8 cellular contexts compared by ENCODE assay signal in the genomic region with DNA sequence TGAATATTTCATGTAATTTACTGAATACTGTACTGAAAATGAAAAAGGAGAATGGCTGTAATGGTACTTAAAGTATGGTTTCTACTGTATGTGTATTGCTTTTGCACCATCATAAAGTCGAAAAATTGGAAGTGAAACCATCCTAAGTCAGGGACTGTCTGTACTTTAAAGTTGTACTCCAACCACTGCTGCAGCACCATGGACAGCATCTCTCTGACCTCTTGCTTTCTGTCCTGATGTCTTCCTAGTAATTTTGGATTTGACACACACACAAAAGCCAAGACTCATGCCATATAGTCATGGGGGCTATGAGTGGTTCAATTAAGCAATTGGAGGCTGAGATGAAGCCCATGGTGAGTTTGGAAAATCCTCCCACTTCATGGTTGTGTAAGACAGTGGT.
DNase-seq lines count a peak whose midpoint lies in the region; ATAC-seq and TF ChIP-seq lines count a peak whose summit lies in the region.

No MANE protein-coding gene starts in this region.

- no peak for ATAC-seq in GM19324 (IDR thresholded peaks at IDR 0.05; ENCODE audit: low FRiP score, unreplicated experiment)

- TF ChIP-seq CTCF in HFF-Myc (IDR thresholded peaks at IDR 0.05; ENCODE audit: low read depth, low read length, missing control alignments) = no peak

- H3K4me3 ChIP-seq in HFF-Myc (replicated peaks; ENCODE audit: low read depth, low read length) = no peak overlapping the region

- DNase-seq in EH (ENCODE audit: low read depth) (peak; percentile 52), HFF-Myc (ENCODE audit: extremely low read depth, low read depth) (peak; percentile 10), SW480 (ENCODE audit: low spot score) (peak; percentile 20), iPS-NIHi11 (ENCODE audit: low spot score) (peak; percentile 55), NCI-H526 (lab: John Stamatoyannopoulos, UW) (no peak)
- DNase-seq in central memory CD4-positive, alpha-beta T cell = no peak
- no peak for DNase-seq in stimulated activated CD4-positive, alpha-beta T cell treated with anti-CD3 and anti-CD28 coated beads, Interleukin-1b, Interleukin-23, amount 100 ng/mL, for 48 hours

Comparison
In these comparisons a context has a peak if more than half of its experiments do, and no peak if none do; other contexts are left out.
1. DNase-seq: peak in EH (single experiment), HFF-Myc (single experiment), SW480 (single experiment) and iPS-NIHi11 (single experiment); none in NCI-H526 (0 of 2), central memory CD4-positive, alpha-beta T cell (single experiment) and stimulated activated CD4-positive, alpha-beta T cell treated with anti-CD3 and anti-CD28 coated beads, Interleukin-1b, Interleukin-23, amount 100 ng/mL, for 48 hours (single experiment).